ENCODE assay signal across 24 cellular contexts in genomic region chr10:49301302-49301701, GRCh38. TPM values are rescaled to one million over a fixed set of nuclear protein-coding genes. Genes with fewer than 3 reads are reported as not detected.
DNase-seq lines count a peak whose midpoint lies in the region; ATAC-seq and TF ChIP-seq lines count a peak whose summit lies in the region.
"Had no signal": no experiment of that assay in that cellular context is flagged by ENCODE, and none has a peak within 500 bp of the region (broad histone marks: within the 10 kb centered on the region; RNA-seq: fewer than 3 reads in every experiment).

No MANE protein-coding gene starts in this region.

- TF ChIP-seq POLR2A in sigmoid colon (IDR thresholded peaks at IDR 0.05), result no peak

- DNase-seq in cardiac septum (ENCODE audit: low spot score), result peak; percentile 27
- no peak for DNase-seq in Right ventricle myocardium inferior (ENCODE audit: missing footprints)
- no peak for DNase-seq in right atrium auricular region (ENCODE audit: low spot score)
- peak; percentile 25 for DNase-seq in sigmoid colon
- DNase-seq in hippocampal formation (lab: John Stamatoyannopoulos, UW), result no peak
- no peak for DNase-seq in KG1 (lab: John Stamatoyannopoulos, UW)
- DNase-seq: 8988T; CD8-positive, alpha-beta T cell; COR-L47; DMS 273 treated with DMSO at 0.1 percent for 48 hours; DMS53; DND-41; EL; H9 had no signal

- H3K4me1 ChIP-seq in BLaER1 treated with 17β-estradiol and CSF1 and Interleukin-3, amounts not matched to agents 10 nM and 100 nM, result peaks cover 35 to 44% (median 40%) of the 10 kb centered on the region in 10 experiments
- H3K4me1 ChIP-seq in right atrium auricular region (peaks cover 0 to 62% of the 10 kb centered on the region in 2 donors), sigmoid colon (peaks cover 0 to 10% (median 0%) of the 10 kb centered on the region in 4 donors)

- intact Hi-C loops in cardiac septum (cut with DNase I) (no loop called here), Right ventricle myocardium inferior (cut with DNase I) (loop anchor here (2.0 to 5.0 kb wide), 2 partner anchors 21 to 61 kb away; no protein-coding TSS in a partner anchor), sigmoid colon (cut with DNase I) (no loop called here)

- WGBS in sigmoid colon, 2 donors, result 94 to 98% methylated on average over 1 of the region's 1 CpG

- no peaks in the 10 kb centered on the region for H3K9me3 ChIP-seq in BLaER1 treated with 17β-estradiol and CSF1 and Interleukin-3, amounts not matched to agents 10 nM and 100 nM (replicated peaks in 1 of 11)
- no peaks in the 10 kb centered on the region for H3K9me3 ChIP-seq in right atrium auricular region
- H3K9me3 ChIP-seq in sigmoid colon, result no peaks in the 10 kb centered on the region
- H3K9me3 ChIP-seq: BLaER1 had no signal

- H3K27ac ChIP-seq in BLaER1 treated with 17β-estradiol and CSF1 and Interleukin-3, amounts not matched to agents 10 nM and 100 nM, result peak overlapping the region in 1 of 11 experiments; percentile 6; a peak in 1 of 22 replicates
- H3K27ac ChIP-seq in right atrium auricular region, result peak overlapping the region; percentile 90 to 96
- H3K27ac ChIP-seq in sigmoid colon, result no peak overlapping the region
- H3K27ac ChIP-seq: BLaER1 had no signal

- no peaks in the 10 kb centered on the region for H4K20me1 ChIP-seq in BLaER1 treated with 17β-estradiol and CSF1 and Interleukin-3, amounts not matched to agents 10 nM and 100 nM
- H4K20me1 ChIP-seq: BLaER1 had no signal

- no peak overlapping the region for H3K9ac ChIP-seq in BLaER1 treated with 17β-estradiol and CSF1 and Interleukin-3, amounts not matched to agents 10 nM and 100 nM
- H3K9ac ChIP-seq: BLaER1 had no signal

- TF ChIP-seq EP300 in sigmoid colon (IDR thresholded peaks at IDR 0.05), result no peak

- peak overlapping the region; percentile 3 to 82 (median 41); a peak in 13 of 22 replicates for H3K4me2 ChIP-seq in BLaER1 treated with 17β-estradiol and CSF1 and Interleukin-3, amounts not matched to agents 10 nM and 100 nM

- TF ChIP-seq CTCF in right atrium auricular region (IDR thresholded peaks at IDR 0.05) (no peak), sigmoid colon (IDR thresholded peaks at IDR 0.05) (no peak)

- no peak overlapping the region for H3K4me3 ChIP-seq in BLaER1 treated with 17β-estradiol and CSF1 and Interleukin-3, amounts not matched to agents 10 nM and 100 nM
- H3K4me3 ChIP-seq in right atrium auricular region (no peak overlapping the region), sigmoid colon (no peak overlapping the region)
- H3K4me3 ChIP-seq: BLaER1, GM12878 had no signal

- peaks cover 0 to 6% (median 0%) of the 10 kb centered on the region in 11 experiments; a peak in 1 of 22 replicates for H3K27me3 ChIP-seq in BLaER1 treated with 17β-estradiol and CSF1 and Interleukin-3, amounts not matched to agents 10 nM and 100 nM
- H3K27me3 ChIP-seq in right atrium auricular region (no peaks in the 10 kb centered on the region), sigmoid colon (no peaks in the 10 kb centered on the region)
- H3K27me3 ChIP-seq: BLaER1 had no signal

- ATAC-seq in Right ventricle myocardium inferior, result no peak
- no peak for ATAC-seq in GM18909 (IDR thresholded peaks at IDR 0.05; ENCODE audit: poor library complexity, unreplicated experiment)
- ATAC-seq: CD8-positive, alpha-beta T cell; GM12878; HepG2 had no signal

- H3K36me3 ChIP-seq in BLaER1 treated with 17β-estradiol and CSF1 and Interleukin-3, amounts not matched to agents 10 nM and 100 nM, result no peaks in the 10 kb centered on the region
- no peaks in the 10 kb centered on the region for H3K36me3 ChIP-seq in right atrium auricular region
- H3K36me3 ChIP-seq in sigmoid colon, result no peaks in the 10 kb centered on the region
- H3K36me3 ChIP-seq: BLaER1 had no signal

RNA-seq across cellular contexts. Expression of gene C10orf71, which starts 2.3 kb away (rescaled TPM):
- total RNA-seq in cardiac septum (163 TPM), Right ventricle myocardium inferior (108 TPM), right atrium auricular region (10 to 100 TPM; 34.9 to 48.2 TPM), sigmoid colon (not detected)
- polyA plus RNA-seq in sigmoid colon, result not detected
- total RNA-seq: A673; CD8-positive, alpha-beta T cell; G401; GM12878; H1; H9; HepG2 had no signal
- polyA plus RNA-seq: AG04450, GM12878, H1, HepG2, IgD-negative memory B cell had no signal

Comparison
In these comparisons a context has a peak if more than half of its experiments do, and no peak if none do; other contexts are left out.
1. DNase-seq: peak in cardiac septum (single experiment) and sigmoid colon (single experiment); none in Right ventricle myocardium inferior (single experiment), right atrium auricular region (single experiment), hippocampal formation (0 of 2) and KG1 (single experiment).
2. H3K27ac ChIP-seq: peak in right atrium auricular region (2 of 2); none in sigmoid colon (0 of 4).
3. RNA of gene C10orf71, which starts 2.3 kb away (total RNA-seq): 163 TPM in cardiac septum (single experiment), 108 TPM in Right ventricle myocardium inferior (single experiment) and 34.9 to 48.2 TPM in right atrium auricular region; not detected in sigmoid colon; every median in the first group is over 10 times any median in the second.